In the genomic region with DNA sequence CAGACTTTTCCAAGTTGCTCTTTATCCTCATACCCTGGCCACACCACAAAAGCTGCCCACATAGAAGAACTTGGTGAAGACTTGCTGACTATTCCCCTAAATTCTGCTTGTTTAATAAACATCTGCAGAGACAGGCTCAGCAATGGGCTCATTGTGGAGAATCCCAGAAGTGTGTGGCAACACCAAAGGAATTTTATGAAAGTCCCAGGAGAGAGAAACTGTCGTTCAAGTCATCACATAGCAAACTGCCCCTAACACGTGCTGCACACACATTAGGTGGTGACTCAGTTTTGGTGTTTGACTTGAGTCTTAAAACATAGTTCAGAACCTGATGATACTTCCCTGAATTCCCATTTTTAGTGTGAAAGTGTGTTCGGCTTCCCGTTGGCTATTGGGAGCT, we compare ENCODE assay signal across 11 cellular contexts. TPM values are rescaled to one million over a fixed set of nuclear protein-coding genes. Genes with fewer than 3 reads are reported as not detected.
DNase-seq lines count a peak whose midpoint lies in the region; ATAC-seq and TF ChIP-seq lines count a peak whose summit lies in the region.
"Had no signal": no experiment of that assay in that cellular context is flagged by ENCODE, and none has a peak within 500 bp of the region (broad histone marks: within the 10 kb centered on the region; RNA-seq: fewer than 3 reads in every experiment).

No MANE protein-coding gene starts in this region.

- no peaks in the 10 kb centered on the region for H3K79me2 ChIP-seq in neural progenitor cell (ENCODE audit: low read depth)

- peaks cover 3% of the 10 kb centered on the region for H3K36me3 Mint-ChIP-seq in activated naive CD8-positive, alpha-beta T cell treated with anti-CD3 and anti-CD28 coated beads for 36 hours
- H3K36me3 Mint-ChIP-seq in neural progenitor cell: no peaks in the 10 kb centered on the region
- H3K36me3 Mint-ChIP-seq: naive B cell had no signal

- H3K27me3 Mint-ChIP-seq in activated naive CD8-positive, alpha-beta T cell treated with anti-CD3 and anti-CD28 coated beads for 36 hours: peaks cover 74% of the 10 kb centered on the region
- no peaks in the 10 kb centered on the region for H3K27me3 Mint-ChIP-seq in neural progenitor cell (ENCODE audit: insufficient read depth, low read depth)

- no peak overlapping the region for H3K4me3 Mint-ChIP-seq in activated naive CD8-positive, alpha-beta T cell treated with anti-CD3 and anti-CD28 coated beads for 36 hours
- H3K4me3 Mint-ChIP-seq in neural progenitor cell: no peak overlapping the region

- no peak overlapping the region for H3K4me2 ChIP-seq in neural progenitor cell

- ATAC-seq in right cardiac atrium: no peak

- DNase-seq in left ventricle myocardium inferior: no peak
- DNase-seq in right cardiac atrium: no peak
- no peak for DNase-seq in activated naive CD8-positive, alpha-beta T cell treated with anti-CD3 and anti-CD28 coated beads for 36 hours
- DNase-seq in neural progenitor cell (ENCODE audit: low spot score): no peak
- DNase-seq in NCI-H2171 (lab: John Stamatoyannopoulos, UW): no peak
- DNase-seq in putamen (ENCODE audit: low spot score): no peak
- DNase-seq in SW480 (ENCODE audit: low spot score): no peak
- no peak for DNase-seq in cortex of kidney (lab: John Stamatoyannopoulos, UW)
- DNase-seq: activated effector memory CD4-positive, alpha-beta T cell treated with anti-CD3 and anti-CD28 coated beads, Interleukin-2, amount 50 U/mL, for 16 hours; naive B cell; NCI-H446 had no signal

- H3K9ac ChIP-seq in neural progenitor cell: no peak overlapping the region

- TF ChIP-seq CTCF in left ventricle myocardium inferior (IDR thresholded peaks at IDR 0.05; ENCODE audit: borderline replicate concordance) (no peak), neural progenitor cell (IDR thresholded peaks at IDR 0.05) (no peak)

- H3K27ac ChIP-seq in left ventricle myocardium inferior (replicated peaks): peak overlapping the region; percentile 67
- no peak overlapping the region for H3K27ac ChIP-seq in right cardiac atrium (ENCODE audit: low read length)
- H3K27ac ChIP-seq in neural progenitor cell: no peak overlapping the region

- peak overlapping the region; percentile 95 for H2AFZ ChIP-seq in neural progenitor cell (replicated peaks)

- H3K27ac Mint-ChIP-seq in activated naive CD8-positive, alpha-beta T cell treated with anti-CD3 and anti-CD28 coated beads for 36 hours: peak overlapping the region; percentile 78
- no peak overlapping the region for H3K27ac Mint-ChIP-seq in neural progenitor cell
- H3K27ac Mint-ChIP-seq: naive B cell had no signal

- intact Hi-C loops in left ventricle myocardium inferior (cut with micrococcal nuclease): no loop called here
- intact Hi-C loops in right cardiac atrium (cut with DNase I): no loop called here

- H3K4me1 ChIP-seq in left ventricle myocardium inferior (peaks cover 14% of the 10 kb centered on the region), right cardiac atrium (ENCODE audit: control insufficient read depth, insufficient read depth, low read length) (no peaks in the 10 kb centered on the region), neural progenitor cell (no peaks in the 10 kb centered on the region)

- H3K27me3 ChIP-seq in left ventricle myocardium inferior (ENCODE audit: low read depth): peaks cover 57% of the 10 kb centered on the region
- no peaks in the 10 kb centered on the region for H3K27me3 ChIP-seq in right cardiac atrium (ENCODE audit: control insufficient read depth, insufficient read depth)
- H3K27me3 ChIP-seq in neural progenitor cell: peaks cover 6% of the 10 kb centered on the region

- no peaks in the 10 kb centered on the region for H3K36me3 ChIP-seq in left ventricle myocardium inferior
- no peaks in the 10 kb centered on the region for H3K36me3 ChIP-seq in neural progenitor cell

- H4K20me1 ChIP-seq in neural progenitor cell (ENCODE audit: low read depth): no peaks in the 10 kb centered on the region

- H3F3A ChIP-seq in neural progenitor cell (ENCODE audit: low read depth): peaks cover 14% of the 10 kb centered on the region

- H3K4me1 Mint-ChIP-seq in activated naive CD8-positive, alpha-beta T cell treated with anti-CD3 and anti-CD28 coated beads for 36 hours: peaks cover 10% of the 10 kb centered on the region
- peaks cover 16% of the 10 kb centered on the region for H3K4me1 Mint-ChIP-seq in neural progenitor cell

- H3K9me3 Mint-ChIP-seq in activated naive CD8-positive, alpha-beta T cell treated with anti-CD3 and anti-CD28 coated beads for 36 hours: peaks cover 2% of the 10 kb centered on the region
- H3K9me3 Mint-ChIP-seq in neural progenitor cell: no peaks in the 10 kb centered on the region

- H3K9me3 ChIP-seq in left ventricle myocardium inferior (replicated peaks) (peaks cover 10% of the 10 kb centered on the region), right cardiac atrium (ENCODE audit: control insufficient read depth, low read length) (no peaks in the 10 kb centered on the region), neural progenitor cell (ENCODE audit: low read depth) (no peaks in the 10 kb centered on the region)

- no peak overlapping the region for H3K4me3 ChIP-seq in left ventricle myocardium inferior
- no peak overlapping the region for H3K4me3 ChIP-seq in right cardiac atrium (ENCODE audit: low read length)
- H3K4me3 ChIP-seq in neural progenitor cell: no peak overlapping the region

- 78% methylated on average over 4 of the region's 4 CpGs for WGBS in right cardiac atrium

RNA-seq across cellular contexts. Expression of a gene that starts 38.6 kb away (rescaled TPM):
- total RNA-seq in left ventricle myocardium inferior: 17.7 TPM
- total RNA-seq in right cardiac atrium: 100 to 1,000 TPM in 1 of 4 donors, 10 to 100 TPM in 3; 43.7 to 142 (median 53.4) TPM
- 10.1 TPM for polyA plus RNA-seq in right cardiac atrium
- 10 to 100 TPM; 21.7 to 23.5 TPM for total RNA-seq in activated naive CD8-positive, alpha-beta T cell treated with anti-CD3 and anti-CD28 coated beads for 36 hours
- total RNA-seq in neural progenitor cell (ENCODE audit: low replicate concordance): 0.39 and 0.62 TPM in 2 replicates

Comparison
In these comparisons a context has a peak if more than half of its experiments do, and no peak if none do; other contexts are left out.
1. RNA of a gene that starts 38.6 kb away (total RNA-seq): 43.7 to 142 TPM in right cardiac atrium, 21.7 to 23.5 TPM in activated naive CD8-positive, alpha-beta T cell treated with anti-CD3 and anti-CD28 coated beads for 36 hours and 17.7 TPM in left ventricle myocardium inferior (single experiment); 0.39 to 0.62 TPM in neural progenitor cell; every median in the first group is over 10 times any median in the second.